8 cellular contexts compared by ENCODE assay signal in the genomic region with DNA sequence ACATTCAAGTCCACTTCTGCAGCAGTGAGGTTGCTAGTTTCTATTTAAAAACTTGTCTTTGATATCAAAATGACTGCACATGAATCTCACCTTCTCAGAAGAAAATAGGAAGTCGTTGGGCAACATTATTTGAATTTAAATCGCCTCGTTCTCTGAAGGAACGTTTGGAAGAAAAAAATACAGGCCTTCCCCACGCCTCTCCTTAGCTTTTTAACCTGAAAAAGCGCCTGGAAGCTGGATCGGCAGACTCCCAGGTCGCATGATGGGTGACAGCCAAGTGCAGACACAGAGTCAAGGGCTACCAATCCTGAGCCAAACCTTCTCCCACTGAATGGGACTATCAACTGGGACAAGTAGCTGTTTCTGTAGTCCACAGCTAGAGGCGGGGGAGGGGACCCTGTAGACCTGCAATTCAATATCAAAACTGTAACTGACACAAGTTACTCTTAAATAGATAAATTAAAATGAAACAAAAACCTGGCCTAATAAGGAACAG. TPM values are rescaled to one million over a fixed set of nuclear protein-coding genes. Genes with fewer than 3 reads are reported as not detected.
A peak's percentile ranks its signal among the peaks of the same experiment; 100 is the strongest.
DNase-seq lines count a peak whose midpoint lies in the region; ATAC-seq and TF ChIP-seq lines count a peak whose summit lies in the region.

No MANE protein-coding gene starts in this region.

- intact Hi-C loops in heart right ventricle (cut with DNase I) (loop anchor here in 8 of 10 donors (1.0 to 10.0 kb wide), 14 partner anchors 21 to 327 kb away; a partner anchor contains a TSS), cardiac septum (cut with DNase I) (loop anchor here (2.0 to 5.0 kb wide), 2 partner anchors 40 to 109 kb away; no protein-coding TSS in a partner anchor), adrenal gland (cut with DNase I) (loop anchor here in 1 of 2 donors (5.0 kb wide), 1 partner anchor 205 kb away; no protein-coding TSS in a partner anchor)

- no peaks in the 10 kb centered on the region for H3K27me3 ChIP-seq in heart right ventricle
- H3K27me3 ChIP-seq in adrenal gland: no peaks in the 10 kb centered on the region
- H3K27me3 ChIP-seq in lung (ENCODE audit: control insufficient read depth, insufficient read depth): no peaks in the 10 kb centered on the region
- H3K27me3 ChIP-seq in upper lobe of left lung: no peaks in the 10 kb centered on the region

- H3K4me3 ChIP-seq in heart right ventricle (peak overlapping the region in 9 of 10 donors; percentile 63 to 86 (median 80)), adrenal gland (peak overlapping the region in 2 of 4 donors; percentile 55 to 79), lung (no peak overlapping the region), upper lobe of left lung (peak overlapping the region in 3 of 4 donors; percentile 78 to 85 (median 82))

- peak overlapping the region; percentile 72 to 86 (median 83) for H3K27ac ChIP-seq in heart right ventricle
- H3K27ac ChIP-seq in adrenal gland: peak overlapping the region; percentile 44 to 95 (median 90)
- peak overlapping the region; percentile 73 to 78 for H3K27ac ChIP-seq in lung (ENCODE audit: low read depth in 1 of 2, low read length in 1 of 2)
- H3K27ac ChIP-seq in upper lobe of left lung: peak overlapping the region; percentile 75 to 91 (median 88)

- H3K4me1 ChIP-seq in heart right ventricle (peaks cover 42 to 74% (median 73%) of the 10 kb centered on the region in 9 donors), adrenal gland (replicated peaks in 1 of 2) (peaks cover 62 to 68% of the 10 kb centered on the region in 2 donors), lung (ENCODE audit: control insufficient read depth in 2 of 2, insufficient read depth in 2 of 2, low read length in 2 of 2) (peaks cover 18 to 22% of the 10 kb centered on the region in 2 donors), upper lobe of left lung (peaks cover 66 to 73% (median 69%) of the 10 kb centered on the region in 4 donors)

- 30 to 43% methylated on average over 9 of the region's 9 CpGs for WGBS in heart right ventricle, 2 donors
- WGBS in adrenal gland, 4 donors: 29 to 44% (median 31%) methylated on average over 9 of the region's 9 CpGs
- WGBS in lung, 2 donors: 42 to 45% methylated on average over 9 of the region's 9 CpGs
- WGBS in upper lobe of left lung, 2 donors: 43 to 48% methylated on average over 9 of the region's 9 CpGs

- no peak for TF ChIP-seq EP300 in upper lobe of left lung (IDR thresholded peaks at IDR 0.05)

- H3K9me3 ChIP-seq in heart right ventricle: no peaks in the 10 kb centered on the region
- H3K9me3 ChIP-seq in adrenal gland (replicated peaks in 1 of 3): no peaks in the 10 kb centered on the region
- H3K9me3 ChIP-seq in lung (ENCODE audit: control insufficient read depth in 2 of 2, insufficient read depth in 1 of 2, low read length in 1 of 2): no peaks in the 10 kb centered on the region
- no peaks in the 10 kb centered on the region for H3K9me3 ChIP-seq in upper lobe of left lung

- TF ChIP-seq CTCF in heart right ventricle (IDR thresholded peaks at IDR 0.05): no peak
- TF ChIP-seq CTCF in adrenal gland (IDR thresholded peaks at IDR 0.05): no peak
- no peak for TF ChIP-seq CTCF in lung (IDR thresholded peaks at IDR 0.05; ENCODE audit: control extremely low read depth, extremely low read depth)
- TF ChIP-seq CTCF in upper lobe of left lung (IDR thresholded peaks at IDR 0.05): no peak

- TF ChIP-seq POLR2A in adrenal gland (IDR thresholded peaks at IDR 0.05) (no peak), upper lobe of left lung (IDR thresholded peaks at IDR 0.05) (no peak)

- peak in 2 of 8 donors; percentile 20 to 22 for ATAC-seq in heart right ventricle
- ATAC-seq in lung (ENCODE audit: insufficient read depth, low FRiP score): no peak
- ATAC-seq in upper lobe of left lung (ENCODE audit: low FRiP score in 2 of 2): no peak

- peaks cover 0 to 6% (median 0%) of the 10 kb centered on the region in 9 donors for H3K36me3 ChIP-seq in heart right ventricle
- H3K36me3 ChIP-seq in adrenal gland (replicated peaks in 1 of 2): no peaks in the 10 kb centered on the region
- no peaks in the 10 kb centered on the region for H3K36me3 ChIP-seq in lung (ENCODE audit: control insufficient read depth in 2 of 2, insufficient read depth in 2 of 2, low read length in 2 of 2)
- peaks cover 0 to under 1% (median 0%) of the 10 kb centered on the region in 4 donors for H3K36me3 ChIP-seq in upper lobe of left lung

- DNase-seq in heart right ventricle: no peak
- no peak for DNase-seq in cardiac septum (ENCODE audit: low spot score)
- DNase-seq in adrenal gland: peak in 4 of 7 donors; percentile 49 to 76 (median 56)
- DNase-seq in lung (ENCODE audit: low spot score): peak; percentile 29
- DNase-seq in upper lobe of left lung: no peak
- DNase-seq in hepatic stellate cell (ENCODE audit: low spot score): no peak
- DNase-seq in GM19240 (ENCODE audit: insufficient read length, low spot score): no peak
- no peak for DNase-seq in NCI-H1048 (lab: John Stamatoyannopoulos, UW)

RNA-seq across cellular contexts. Expression of a gene that starts 2.2 kb away (rescaled TPM):
- 10 to 100 TPM; 19.0 to 42.9 (median 31.3) TPM for total RNA-seq in heart right ventricle
- 10 to 100 TPM; 11.6 to 25.5 TPM for polyA plus RNA-seq in heart right ventricle
- total RNA-seq in cardiac septum: 18.5 TPM
- total RNA-seq in adrenal gland: 10 to 100 TPM; 37.7 to 90.9 (median 82.3) TPM
- 10 to 100 TPM; 15.1 to 56.7 (median 17.8) TPM for polyA plus RNA-seq in adrenal gland
- total RNA-seq in lung: 10 to 100 TPM; 21.0 to 45.4 TPM
- 10 to 100 TPM; 14.6 to 15.3 TPM for polyA plus RNA-seq in lung
- total RNA-seq in upper lobe of left lung: 10 to 100 TPM; 35.8 to 62.5 (median 47.8) TPM

RNA-seq across cellular contexts. Expression of a gene that starts 49.7 kb away (rescaled TPM):
- total RNA-seq in heart right ventricle (10 to 100 TPM; 12.0 to 18.8 (median 13.0) TPM), cardiac septum (14.6 TPM), adrenal gland (10 to 100 TPM in 7 of 8 donors, 1 to 10 TPM in 1; 2.7 to 20.1 (median 15.6) TPM), lung (10 to 100 TPM; 15.1 to 37.9 TPM), upper lobe of left lung (10 to 100 TPM in 4 of 6 donors, 1 to 10 TPM in 2; 3.6 to 17.3 (median 11.4) TPM)
- polyA plus RNA-seq in heart right ventricle (10 to 100 TPM in 1 of 2 donors, 1 to 10 TPM in 1; 7.4 to 18.7 TPM), adrenal gland (10 to 100 TPM; 16.5 to 24.5 (median 17.8) TPM), lung (10 to 100 TPM in 1 of 2 donors, 1 to 10 TPM in 1; 9.0 to 16.8 TPM)

RNA-seq across cellular contexts. Expression of a gene that starts 59.6 kb away (rescaled TPM):
- total RNA-seq in heart right ventricle: 10 to 100 TPM; 11.2 to 17.4 (median 14.1) TPM
- polyA plus RNA-seq in heart right ventricle: 1 to 10 TPM; 5.3 to 7.1 TPM
- 12.4 TPM for total RNA-seq in cardiac septum
- 10 to 100 TPM; 12.4 to 20.6 (median 16.6) TPM for total RNA-seq in adrenal gland
- 10 to 100 TPM in 1 of 3 donors, 1 to 10 TPM in 2; 6.5 to 23.2 (median 7.0) TPM for polyA plus RNA-seq in adrenal gland
- 10 to 100 TPM; 11.8 to 12.8 TPM for total RNA-seq in lung
- polyA plus RNA-seq in lung: 1 to 10 TPM; 5.3 to 9.1 TPM
- total RNA-seq in upper lobe of left lung: 10 to 100 TPM in 4 of 6 donors, 1 to 10 TPM in 2; 7.3 to 18.7 (median 12.6) TPM

Comparison
In these comparisons a context has a peak if more than half of its experiments do, and no peak if none do; other contexts are left out.
1. DNase-seq: peak in adrenal gland (4 of 7) and lung (single experiment); none in heart right ventricle (0 of 2), cardiac septum (single experiment), upper lobe of left lung (0 of 2), hepatic stellate cell (single experiment), GM19240 (single experiment) and NCI-H1048 (single experiment).
2. Peak in every context shown above with its lines, with median percentiles within 50 percentile points of each other: H3K27ac ChIP-seq.